In the genomic region with DNA sequence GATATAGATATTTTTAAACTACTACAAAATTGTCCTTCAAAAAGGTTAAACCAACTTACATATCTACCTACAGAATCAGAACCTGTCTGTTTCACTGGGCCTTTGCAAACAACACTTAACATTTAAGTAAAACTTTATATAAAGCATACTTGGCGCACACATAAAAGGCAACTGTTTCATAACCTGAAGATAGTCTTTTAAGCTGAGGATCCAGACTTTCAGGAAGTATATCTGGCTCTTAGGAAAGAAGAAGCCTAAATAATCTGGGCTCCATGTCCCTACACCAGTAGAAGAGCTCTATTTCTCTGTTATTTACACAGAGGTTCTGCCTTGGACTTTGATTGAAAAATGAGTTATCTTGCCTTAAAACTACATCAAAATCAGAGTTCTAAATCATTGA, we compare ENCODE assay signal across 6 cellular contexts.
"Had no signal": no experiment of that assay in that cellular context is flagged by ENCODE, and none has a peak within 500 bp of the region (broad histone marks: within the 10 kb centered on the region; RNA-seq: fewer than 3 reads in every experiment).

No MANE protein-coding gene starts in this region.

- ATAC-seq: GM23338, K562 had no signal

- H3K4me1 Mint-ChIP-seq: GM23338, H9 had no signal

- H3K27ac Mint-ChIP-seq: GM23338, H9 had no signal

- H3K4me3 Mint-ChIP-seq: GM23338, H9 had no signal

- H3K4me3 ChIP-seq: GM23338, K562 had no signal

- H3K9me3 Mint-ChIP-seq: GM23338, H9 had no signal

- DNase-seq: H9, HCEC 1CT, IMR-90, KG1 had no signal
